ENCODE assay signal across 9 cellular contexts in the genomic region with DNA sequence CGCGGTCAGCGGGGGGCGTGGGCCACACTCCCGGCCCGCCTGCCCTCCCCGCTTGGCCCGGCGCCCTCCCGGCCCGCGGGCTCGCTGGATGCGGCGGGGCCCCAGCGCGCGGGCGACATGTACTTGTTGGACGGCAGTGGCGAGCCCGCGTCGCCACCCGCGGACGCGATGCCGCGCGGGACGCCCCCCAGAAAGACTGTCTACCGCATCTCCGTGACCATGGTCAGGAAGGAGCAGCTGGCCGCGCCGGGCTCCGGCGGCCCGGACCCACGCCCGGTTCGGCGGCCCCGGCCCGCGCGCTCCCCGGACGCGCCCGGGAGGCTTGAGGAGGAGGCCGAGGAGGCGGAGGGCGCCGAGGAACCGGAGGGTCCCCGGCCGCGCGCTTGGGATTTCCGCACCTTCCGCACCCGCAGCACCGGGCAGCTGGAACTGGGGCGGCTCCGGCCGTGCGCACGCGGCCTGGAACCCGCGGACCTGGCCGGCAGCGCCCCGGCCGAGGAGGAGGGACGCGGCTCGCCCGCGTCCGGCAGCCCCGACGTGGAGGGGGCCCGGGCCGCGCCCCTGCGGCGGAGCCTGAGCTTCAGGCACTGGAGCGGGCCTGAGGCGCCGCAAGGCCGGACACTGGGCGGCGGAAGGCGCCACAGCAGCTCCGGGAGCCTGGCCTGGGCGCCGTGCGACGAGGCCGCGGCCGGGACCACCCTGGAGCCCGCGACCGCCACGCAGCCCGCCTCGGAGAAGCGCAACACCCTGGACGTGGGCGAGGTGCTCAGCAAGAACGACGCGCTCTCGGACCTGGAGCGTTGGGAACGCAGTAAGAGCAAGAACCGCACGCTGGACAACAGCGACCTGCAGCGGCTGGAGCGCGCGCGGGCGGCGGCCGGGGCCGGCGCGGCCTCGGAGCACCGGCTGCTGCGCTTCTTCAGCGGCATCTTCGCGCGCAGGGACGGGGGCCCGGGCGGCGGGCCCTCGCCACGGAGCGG.
A peak's percentile ranks its signal among the peaks of the same experiment; 100 is the strongest.
DNase-seq lines count a peak whose midpoint lies in the region; ATAC-seq, FAIRE-seq and TF ChIP-seq lines count a peak whose summit lies in the region.
"Had no signal": no experiment of that assay in that cellular context is flagged by ENCODE, and none has a peak within 500 bp of the region (broad histone marks: within the 10 kb centered on the region; RNA-seq: fewer than 3 reads in every experiment).

No MANE protein-coding gene starts in this region.

- ATAC-seq in activated T-helper 17 cell treated with anti-CD3 and anti-CD28 coated beads, Interleukin-2, amount 50 U/mL, for 72 hours (replicated peaks): no peak
- no peak for ATAC-seq in GM21576 (IDR thresholded peaks at IDR 0.05; ENCODE audit: unreplicated experiment)

- no peaks in the 10 kb centered on the region for H3F3A ChIP-seq in Loucy (ENCODE audit: low read depth)

- no peaks in the 10 kb centered on the region for H3K4me1 Mint-ChIP-seq in activated T-helper 17 cell treated with anti-CD3 and anti-CD28 coated beads, Interleukin-2, amount 50 U/mL, for 72 hours

- H3K27me3 Mint-ChIP-seq in activated T-helper 17 cell treated with anti-CD3 and anti-CD28 coated beads, Interleukin-2, amount 50 U/mL, for 72 hours: peaks cover 33% of the 10 kb centered on the region

- H3K36me3 Mint-ChIP-seq in activated T-helper 17 cell treated with anti-CD3 and anti-CD28 coated beads, Interleukin-2, amount 50 U/mL, for 72 hours (ENCODE audit: low read depth): no peaks in the 10 kb centered on the region

- H3K9me3 ChIP-seq in Loucy (ENCODE audit: insufficient read depth, low read depth, low read length): no peaks in the 10 kb centered on the region
- H3K9me3 ChIP-seq in small intestine (ENCODE audit: control insufficient read depth, low read depth): no peaks in the 10 kb centered on the region

- peaks cover 25% of the 10 kb centered on the region for H3K4me1 ChIP-seq in Loucy (ENCODE audit: insufficient read depth, low read length, poor library complexity, severe bottlenecking)
- H3K4me1 ChIP-seq in small intestine (ENCODE audit: control insufficient read depth in 2 of 2, insufficient read depth in 1 of 2, low read depth in 1 of 2, low read length in 1 of 2): peaks cover 0 to 3% of the 10 kb centered on the region in 2 donors

- H3K27ac ChIP-seq in small intestine (ENCODE audit: low read depth in 1 of 2, low read length in 1 of 2): peak overlapping the region in 1 of 2 donors; percentile 54

- H3K4me3 ChIP-seq in Loucy (ENCODE audit: low read length, poor library complexity, severe bottlenecking) (peak overlapping the region; percentile 34), cardiac fibroblast (replicated peaks in 1 of 2; ENCODE audit: low read depth in 2 of 2, low read length in 2 of 2) (peak overlapping the region; percentile 19 to 51), small intestine (ENCODE audit: low read depth in 1 of 2, low read length in 2 of 2) (peak overlapping the region; percentile 44 to 85)

- H3K4me2 ChIP-seq in Loucy (ENCODE audit: low read depth, low read length, poor library complexity, severe bottlenecking): no peak overlapping the region

- peaks cover 35% of the 10 kb centered on the region for H3K79me2 ChIP-seq in Loucy (ENCODE audit: insufficient read depth, low read length)

- H3K9ac ChIP-seq in Loucy (ENCODE audit: low read depth, low read length, poor library complexity, severe bottlenecking): no peak overlapping the region

- H2AFZ ChIP-seq in Loucy (ENCODE audit: low read length): no peak overlapping the region

- TF ChIP-seq CTCF in Loucy (conservative IDR thresholded peaks at IDR 0.05; ENCODE audit: low read length) (no peak), cardiac fibroblast (IDR thresholded peaks at IDR 0.05; ENCODE audit: low read depth, low read length) (peak; percentile 35)

- no peaks in the 10 kb centered on the region for H3K27me3 ChIP-seq in Loucy (ENCODE audit: insufficient read depth, low read length, poor library complexity, severe bottlenecking)
- peaks cover 0 to 2% of the 10 kb centered on the region in 2 donors for H3K27me3 ChIP-seq in small intestine (ENCODE audit: control insufficient read depth in 2 of 2, insufficient read depth in 2 of 2, low read length in 2 of 2)

- DNase-seq in AG08395 (ENCODE audit: low spot score) (peak; percentile 75), cardiac fibroblast (ENCODE audit: low read depth in 2 of 2) (peak; percentile 79 to 83), islet precursor cell (peak; percentile 83), small intestine (peak; percentile 69)
- no peak for DNase-seq in stimulated activated naive CD4-positive, alpha-beta T cell treated with Interleukin-2 at 50 U/mL for 16 hours (lab: John Stamatoyannopoulos, UW)

- no peak overlapping the region for H3K4me3 Mint-ChIP-seq in activated T-helper 17 cell treated with anti-CD3 and anti-CD28 coated beads, Interleukin-2, amount 50 U/mL, for 72 hours

- H3K9me2 ChIP-seq in Loucy (replicated peaks; ENCODE audit: low read depth, low read length): no peaks in the 10 kb centered on the region

- no peak overlapping the region for H3K27ac Mint-ChIP-seq in activated T-helper 17 cell treated with anti-CD3 and anti-CD28 coated beads, Interleukin-2, amount 50 U/mL, for 72 hours

- 2 to 4% (median 4%) methylated on average over 91 to 148 of the region's 148 CpGs for WGBS in small intestine, 3 donors

- H3K36me3 ChIP-seq in Loucy (ENCODE audit: insufficient read depth, low read length) (no peaks in the 10 kb centered on the region), small intestine (ENCODE audit: control insufficient read depth in 2 of 2, insufficient read depth in 2 of 2, low read length in 2 of 2) (no peaks in the 10 kb centered on the region)

- no peaks in the 10 kb centered on the region for H4K20me1 ChIP-seq in Loucy (ENCODE audit: insufficient read depth, low read length, poor library complexity, severe bottlenecking)

- H3K9me3 Mint-ChIP-seq in activated T-helper 17 cell treated with anti-CD3 and anti-CD28 coated beads, Interleukin-2, amount 50 U/mL, for 72 hours: no peaks in the 10 kb centered on the region

- no peak for FAIRE-seq in small intestine (lab: Jason Lieb, UNC)
- FAIRE-seq: GM18507 had no signal
